20 cellular contexts compared by ENCODE assay signal in genomic region chr22:21959274-21960074, GRCh38. TPM values are rescaled to one million over a fixed set of nuclear protein-coding genes. Genes with fewer than 3 reads are reported as not detected.
A peak's percentile ranks its signal among the peaks of the same experiment; 100 is the strongest.
DNase-seq lines count a peak whose midpoint lies in the region; ATAC-seq, FAIRE-seq and TF ChIP-seq lines count a peak whose summit lies in the region.
"Had no signal": no experiment of that assay in that cellular context is flagged by ENCODE, and none has a peak within 500 bp of the region (broad histone marks: within the 10 kb centered on the region; RNA-seq: fewer than 3 reads in every experiment).

No MANE protein-coding gene starts in this region.

- TF ChIP-seq POLR2A in GM12891 (IDR thresholded peaks at IDR 0.05; ENCODE audit: low read depth, low read length): peak; percentile 32; the same call in 1 of the 2 replicates
- no peak for TF ChIP-seq POLR2A in tibial nerve (IDR thresholded peaks at IDR 0.05)

- H3K4me1 ChIP-seq in osteoblast (ENCODE audit: insufficient read depth, low read length): peaks cover 3% of the 10 kb centered on the region
- H3K4me1 ChIP-seq in tibial nerve: no peaks in the 10 kb centered on the region
- H3K4me1 ChIP-seq: SJCRH30 had no signal

- H3K4me2 ChIP-seq in osteoblast (ENCODE audit: insufficient read depth, low read length): no peak overlapping the region

- TF ChIP-seq CTCF in RWPE1 (conservative IDR thresholded peaks at IDR 0.05; ENCODE audit: low read depth) (no peak), osteoblast (IDR thresholded peaks at IDR 0.05; ENCODE audit: extremely low read depth, low read depth, low read length) (no peak), HFFc6 (IDR thresholded peaks at IDR 0.05) (no peak), tibial nerve (IDR thresholded peaks at IDR 0.05) (no peak)

- H3K27me3 Mint-ChIP-seq in HFFc6 (ENCODE audit: insufficient read depth): no peaks in the 10 kb centered on the region
- H3K27me3 Mint-ChIP-seq: CD8-positive, alpha-beta memory T cell had no signal

- no peak for DNase-seq in GM12891 (ENCODE audit: insufficient read length, low spot score)
- no peak for DNase-seq in RWPE1 (ENCODE audit: low spot score)
- DNase-seq in osteoblast (ENCODE audit: insufficient read length, low spot score, missing footprints): peak; percentile 52
- no peak for DNase-seq in A172 (ENCODE audit: low spot score)
- no peak for DNase-seq in HFFc6
- no peak for DNase-seq in tibial nerve (ENCODE audit: low spot score in 2 of 2)
- DNase-seq: C1 segment of cervical spinal cord; CD8-positive, alpha-beta memory T cell; GDM1; NCI-H1105 treated with DMSO at 0.1 percent for 48 hours; NCI-H2029 treated with DMSO at 0.1 percent for 48 hours; NCI-H226; NCI-H510A treated with DMSO at 0.1 percent for 48 hours; NCI-H774; NK-92 treated with Interleukin-12 subunit alpha and Interleukin-12 subunit beta, amount 100 ng/mL, for 24 hours; SJCRH30 had no signal

- no peaks in the 10 kb centered on the region for H3K27me3 ChIP-seq in osteoblast (ENCODE audit: insufficient read depth, low read length)
- H3K27me3 ChIP-seq in tibial nerve: no peaks in the 10 kb centered on the region
- H3K27me3 ChIP-seq: SJCRH30 had no signal

- peaks cover 4% of the 10 kb centered on the region; the same call in 1 of the 2 replicates for H3K36me3 Mint-ChIP-seq in HFFc6 (ENCODE audit: low read depth)

- no peak for TF ChIP-seq EP300 in tibial nerve (IDR thresholded peaks at IDR 0.05)

- no peaks in the 10 kb centered on the region for H3K9me3 Mint-ChIP-seq in HFFc6
- H3K9me3 Mint-ChIP-seq: CD8-positive, alpha-beta memory T cell had no signal

- H3K4me1 Mint-ChIP-seq in HFFc6 (ENCODE audit: low read depth): no peaks in the 10 kb centered on the region
- H3K4me1 Mint-ChIP-seq: CD8-positive, alpha-beta memory T cell had no signal

- H3K27ac ChIP-seq in RWPE1 (peak overlapping the region; percentile 49), osteoblast (ENCODE audit: low read depth, low read length) (no peak overlapping the region), tibial nerve (no peak overlapping the region)
- H3K27ac ChIP-seq: SJCRH30 had no signal

- peaks cover 50% of the 10 kb centered on the region for H3K36me3 ChIP-seq in osteoblast (ENCODE audit: insufficient read depth, low read length)
- H3K36me3 ChIP-seq in tibial nerve: peaks cover 4 to 72% (median 14%) of the 10 kb centered on the region in 3 donors

- CTCF ChIA-PET in RWPE1 (lab: Yijun Ruan, JAX): interaction anchor here (0.6 kb wide), 1 partner anchor 219 kb away, joined by 6 read pairs; no protein-coding TSS in a partner anchor

- H3K4me3 ChIP-seq in osteoblast (ENCODE audit: insufficient read depth, low read length): no peak overlapping the region
- H3K4me3 ChIP-seq in tibial nerve: no peak overlapping the region
- H3K4me3 ChIP-seq: SJCRH30 had no signal

- POLR2A ChIA-PET in RWPE1 (lab: Yijun Ruan, JAX; ENCODE audit: low non-redundant PET): no interaction called here

- FAIRE-seq in GM12891 (lab: Jason Lieb, UNC): no peak
- FAIRE-seq: H54, HTR-8/SVneo had no signal

- WGBS in tibial nerve, 2 donors: 84 to 85% methylated on average over 13 to 18 of the region's 18 CpGs

- no peaks in the 10 kb centered on the region for H3K79me2 ChIP-seq in osteoblast (ENCODE audit: insufficient read depth, low read length)

- H3K9me3 ChIP-seq in osteoblast (ENCODE audit: low read depth, low read length) (no peaks in the 10 kb centered on the region), tibial nerve (no peaks in the 10 kb centered on the region)
- H3K9me3 ChIP-seq: SJCRH30 had no signal

- ATAC-seq in esophagus mucosa (peak; percentile 36), HG03175 (IDR thresholded peaks at IDR 0.05; ENCODE audit: unreplicated experiment) (no peak)

- H3K27ac Mint-ChIP-seq in HFFc6: no peak overlapping the region

- H2AFZ ChIP-seq in osteoblast (ENCODE audit: low read length): no peak overlapping the region

- H3K4me3 Mint-ChIP-seq in HFFc6: no peak overlapping the region
- H3K4me3 Mint-ChIP-seq: CD8-positive, alpha-beta memory T cell had no signal

- H4K20me1 ChIP-seq in osteoblast (ENCODE audit: insufficient read depth, low read length): peaks cover 3% of the 10 kb centered on the region

TF ChIP-seq in GM12891, 5 proteins besides CTCF, POLR2A, EP300 and RAD21:
- TF ChIP-seq SPI1 (IDR thresholded peaks at IDR 0.05; ENCODE audit: low read depth, low read length) (no peak), TAF1 (IDR thresholded peaks at IDR 0.05; ENCODE audit: low read depth, low read length) (no peak), POU2F2 (IDR thresholded peaks at IDR 0.05; ENCODE audit: low read depth, low read length) (no peak), POLR2AphosphoS5 (IDR thresholded peaks at IDR 0.05; ENCODE audit: low read depth, low read length) (no peak; the same call in none of the 2 replicates), PAX5 (IDR thresholded peaks at IDR 0.05; ENCODE audit: insufficient read depth, low read length, severe bottlenecking) (no peak)

RNA-seq across cellular contexts. Expression of gene PPM1F, which starts 6.8 kb away (rescaled TPM):
- polyA plus RNA-seq in GM12891 (2012; ENCODE audit: low read depth, missing spikeins): 6.3 TPM
- 21.3 TPM for total RNA-seq in esophagus mucosa
- total RNA-seq in osteoblast: 22.8 and 24.5 TPM in 2 replicates
- 37.6 and 43.3 TPM in 2 replicates for total RNA-seq in A172 (2014; rRNA removed; shearing (Covaris generic))
- total RNA-seq in HFFc6 (2021; fragmentation: NEBNext Ultra II Directional; extraction: Animal tissue kit (Norgen Biotek cat#: 25700)): 10 to 100 TPM; 56.1 to 65.3 (median 60.6) TPM
- total RNA-seq in tibial nerve: 10 to 100 TPM; 59.4 to 78.3 (median 67.2) TPM

RNA-seq across cellular contexts. Expression of gene TOP3B, which starts 23.1 kb away (rescaled TPM):
- 12.7 TPM for polyA plus RNA-seq in GM12891 (2012; ENCODE audit: low read depth, missing spikeins)
- total RNA-seq in esophagus mucosa (12.8 TPM), osteoblast (27.9 and 33.6 TPM in 2 replicates), tibial nerve (10 to 100 TPM; 24.3 to 68.1 (median 48.4) TPM)
- 18.8 and 20.5 TPM in 2 replicates for total RNA-seq in A172 (2014; rRNA removed; shearing (Covaris generic))
- total RNA-seq in HFFc6 (2021; fragmentation: NEBNext Ultra II Directional; extraction: Animal tissue kit (Norgen Biotek cat#: 25700)): 10 to 100 TPM; 13.8 to 17.1 (median 15.2) TPM
